22 cellular contexts compared by ENCODE assay signal in genomic region chr1:248631354-248632041, GRCh38. TPM values are rescaled to one million over a fixed set of nuclear protein-coding genes. Genes with fewer than 3 reads are reported as not detected.
DNase-seq lines count a peak whose midpoint lies in the region; ATAC-seq and TF ChIP-seq lines count a peak whose summit lies in the region.
"Had no signal": no experiment of that assay in that cellular context is flagged by ENCODE, and none has a peak within 500 bp of the region (broad histone marks: within the 10 kb centered on the region; RNA-seq: fewer than 3 reads in every experiment).

No MANE protein-coding gene starts in this region.

- intact Hi-C loops in colonic mucosa (cut with DNase I), result no loop called here
- intact Hi-C loops in transverse colon (cut with DNase I; ENCODE audit: low total_unique reads), result no loop called here

- TF ChIP-seq EP300 in transverse colon (IDR thresholded peaks at IDR 0.05; ENCODE audit: low read depth), result no peak

- H3K9me3 ChIP-seq in colonic mucosa (no peaks in the 10 kb centered on the region), transverse colon (no peaks in the 10 kb centered on the region)
- H3K9me3 ChIP-seq: BLaER1 treated with 17β-estradiol and CSF1 and Interleukin-3, amounts not matched to agents 10 nM and 100 nM had no signal

- TF ChIP-seq POLR2A in NB4 (IDR thresholded peaks at IDR 0.05; ENCODE audit: extremely low read depth, insufficient read length) (no peak), transverse colon (IDR thresholded peaks at IDR 0.05) (no peak)

- no peak for ATAC-seq in GM21723 (IDR thresholded peaks at IDR 0.05; ENCODE audit: unreplicated experiment)
- no peak for ATAC-seq in HG02610 (IDR thresholded peaks at IDR 0.05; ENCODE audit: unreplicated experiment)
- ATAC-seq: activated CD8-positive, alpha-beta memory T cell treated with anti-CD3 and anti-CD28 coated beads, Interleukin-2, amount 10 ng/mL, durations not matched to agents 7 days and 5 days; HCT116; natural killer cell had no signal

- DNase-seq in SIG-M5 treated with dmso at 0.1 percent for 504 hours (lab: John Stamatoyannopoulos, UW; ENCODE audit: unreplicated experiment) (peak; percentile 31), SIG-M5 (lab: John Stamatoyannopoulos, UW) (no peak), NB4 (ENCODE audit: low read depth) (peak; percentile 87), colonic mucosa (peak; percentile 52), transverse colon (peak; percentile 61)
- DNase-seq in activated CD4-positive, alpha-beta T cell treated with anti-CD3 and anti-CD28 coated beads for 48 hours, result no peak
- DNase-seq: activated CD8-positive, alpha-beta memory T cell treated with anti-CD3 and anti-CD28 coated beads, Interleukin-2, amount 10 ng/mL, durations not matched to agents 7 days and 5 days; hippocampal formation; islet precursor cell; natural killer cell; NCI-H1105 treated with DMSO at 0.1 percent for 48 hours; NCI-H2107; NCI-H510A treated with DMSO at 0.1 percent for 48 hours; stimulated activated CD4-positive, alpha-beta T cell treated with anti-CD3 and anti-CD28 coated beads, Interleukin-1b, Interleukin-23, amount 100 ng/mL, for 48 hours had no signal

- H3K9ac ChIP-seq in colonic mucosa (ENCODE audit: low read depth in 2 of 2, low read length in 2 of 2), result no peak overlapping the region
- H3K9ac ChIP-seq: BLaER1 treated with 17β-estradiol and CSF1 and Interleukin-3, amounts not matched to agents 10 nM and 100 nM; parathyroid adenoma had no signal

- WGBS in transverse colon (ENCODE audit: low coverage in 1 of 2), 2 donors, result 47 to 51% methylated on average over 2 to 7 of the region's 7 CpGs

- in situ Hi-C loops in transverse colon (cut with MboI; ENCODE audit: low pct_ligation_motif_present in 1 of 4, low pct_unique_long_range_greater_than_20kb in 1 of 4, low sequenced_read_pairs in 3 of 4), result no loop called here

- H3K27ac ChIP-seq in colonic mucosa, result peak overlapping the region; percentile 7
- H3K27ac ChIP-seq in transverse colon, result peak overlapping the region in 2 of 4 donors; percentile 23 to 48
- H3K27ac ChIP-seq: BLaER1 treated with 17β-estradiol and CSF1 and Interleukin-3, amounts not matched to agents 10 nM and 100 nM; parathyroid adenoma; SK-N-MC had no signal

- TF ChIP-seq CTCF in NB4 (IDR thresholded peaks at IDR 0.05; ENCODE audit: low read depth, low read length) (no peak), colonic mucosa (IDR thresholded peaks at IDR 0.05) (no peak), transverse colon (IDR thresholded peaks at IDR 0.05) (no peak)

- no peak overlapping the region for H3K4me3 ChIP-seq in NB4 (ENCODE audit: low read depth, low read length)
- H3K4me3 ChIP-seq in colonic mucosa, result no peak overlapping the region
- H3K4me3 ChIP-seq in transverse colon, result no peak overlapping the region
- H3K4me3 ChIP-seq: BLaER1 treated with 17β-estradiol and CSF1 and Interleukin-3, amounts not matched to agents 10 nM and 100 nM; SK-N-MC had no signal

- H3K36me3 ChIP-seq in colonic mucosa (no peaks in the 10 kb centered on the region), transverse colon (no peaks in the 10 kb centered on the region)
- H3K36me3 ChIP-seq: BLaER1 treated with 17β-estradiol and CSF1 and Interleukin-3, amounts not matched to agents 10 nM and 100 nM had no signal

- H3K4me1 ChIP-seq in colonic mucosa, result peaks cover 3% of the 10 kb centered on the region
- H3K4me1 ChIP-seq in transverse colon, result no peaks in the 10 kb centered on the region
- H3K4me1 ChIP-seq: parathyroid adenoma had no signal

- H3K27me3 ChIP-seq in colonic mucosa (no peaks in the 10 kb centered on the region), transverse colon (no peaks in the 10 kb centered on the region)
- H3K27me3 ChIP-seq: BLaER1 treated with 17β-estradiol and CSF1 and Interleukin-3, amounts not matched to agents 10 nM and 100 nM had no signal

RNA-seq across cellular contexts. Expression of gene OR2T11, which starts 3.4 kb away (rescaled TPM):
- total RNA-seq in colonic mucosa (not detected), transverse colon (not detected)
- total RNA-seq: activated CD8-positive, alpha-beta memory T cell treated with anti-CD3 and anti-CD28 coated beads, Interleukin-2, amount 10 ng/mL, durations not matched to agents 7 days and 5 days; endothelial cell of umbilical vein; natural killer cell; ureter had no signal

RNA-seq across cellular contexts. Expression of gene OR2T35, which starts 13.6 kb away (rescaled TPM):
- not detected for total RNA-seq in colonic mucosa
- total RNA-seq in transverse colon, result not detected
- total RNA-seq: activated CD8-positive, alpha-beta memory T cell treated with anti-CD3 and anti-CD28 coated beads, Interleukin-2, amount 10 ng/mL, durations not matched to agents 7 days and 5 days; endothelial cell of umbilical vein; natural killer cell; ureter had no signal

RNA-seq across cellular contexts. Expression of gene OR2T27, which starts 23.8 kb away (rescaled TPM):
- total RNA-seq in colonic mucosa, result not detected
- total RNA-seq in transverse colon, result not detected
- total RNA-seq: activated CD8-positive, alpha-beta memory T cell treated with anti-CD3 and anti-CD28 coated beads, Interleukin-2, amount 10 ng/mL, durations not matched to agents 7 days and 5 days; endothelial cell of umbilical vein; natural killer cell; ureter had no signal

RNA-seq across cellular contexts. Expression of gene OR2T10, which starts 34.0 kb away (rescaled TPM):
- total RNA-seq in colonic mucosa (not detected), transverse colon (not detected)
- total RNA-seq: activated CD8-positive, alpha-beta memory T cell treated with anti-CD3 and anti-CD28 coated beads, Interleukin-2, amount 10 ng/mL, durations not matched to agents 7 days and 5 days; endothelial cell of umbilical vein; natural killer cell; ureter had no signal

RNA-seq across cellular contexts. Expression of gene OR2T34, which starts 56.9 kb away (rescaled TPM):
- total RNA-seq in colonic mucosa (not detected), transverse colon (not detected)
- total RNA-seq: activated CD8-positive, alpha-beta memory T cell treated with anti-CD3 and anti-CD28 coated beads, Interleukin-2, amount 10 ng/mL, durations not matched to agents 7 days and 5 days; endothelial cell of umbilical vein; natural killer cell; ureter had no signal

Comparison
In these comparisons a context has a peak if more than half of its experiments do, and no peak if none do; other contexts are left out.
1. DNase-seq: peak in SIG-M5 treated with dmso at 0.1 percent for 504 hours (single experiment), NB4 (single experiment), colonic mucosa (single experiment) and transverse colon (single experiment); none in SIG-M5 (single experiment) and activated CD4-positive, alpha-beta T cell treated with anti-CD3 and anti-CD28 coated beads for 48 hours (single experiment).